Comparison of ENCODE assay signal across 15 cellular contexts in genomic region chr10:92305133-92306072, GRCh38. TPM values are rescaled to one million over a fixed set of nuclear protein-coding genes. Genes with fewer than 3 reads are reported as not detected.
A peak's percentile ranks its signal among the peaks of the same experiment; 100 is the strongest.
DNase-seq lines count a peak whose midpoint lies in the region; ATAC-seq and TF ChIP-seq lines count a peak whose summit lies in the region.
"Had no signal": no experiment of that assay in that cellular context is flagged by ENCODE, and none has a peak within 500 bp of the region (broad histone marks: within the 10 kb centered on the region; RNA-seq: fewer than 3 reads in every experiment).

No MANE protein-coding gene starts in this region.

- H2AFZ ChIP-seq in GM23338: no peak overlapping the region
- H2AFZ ChIP-seq in KMS-11 (ENCODE audit: low read depth): no peak overlapping the region

- H3K9me2 ChIP-seq in GM23338 (ENCODE audit: insufficient read depth): no peaks in the 10 kb centered on the region

- peaks cover 53% of the 10 kb centered on the region for H3K4me1 ChIP-seq in GM23338 (ENCODE audit: insufficient read depth)
- H3K4me1 ChIP-seq in KMS-11 (ENCODE audit: low read depth, poor library complexity, severe bottlenecking): peaks cover 31% of the 10 kb centered on the region
- peaks cover 34% of the 10 kb centered on the region for H3K4me1 ChIP-seq in iPS-20b (ENCODE audit: insufficient read depth, low read length)

- H3K4me3 ChIP-seq in GM23338: peak overlapping the region; percentile 7; the same call in 1 of the 2 replicates
- H3K4me3 ChIP-seq in KMS-11 (IDR thresholded peaks at IDR 0.05; ENCODE audit: insufficient read depth, low read depth, low read length): no peak overlapping the region
- peak overlapping the region; percentile 48; the same call in 1 of the 2 replicates for H3K4me3 ChIP-seq in iPS-20b (ENCODE audit: low read length)

- H3K4me1 Mint-ChIP-seq in GM23338: peaks cover 52% of the 10 kb centered on the region
- peaks cover 26% of the 10 kb centered on the region for H3K4me1 Mint-ChIP-seq in stimulated activated effector memory CD8-positive, alpha-beta T cell treated with anti-CD3 and anti-CD28 coated beads, Interleukin-12 subunit alpha, Interleukin-12 subunit beta, amount 100 ng/mL, for 72 hours
- peaks cover 15% of the 10 kb centered on the region for H3K4me1 Mint-ChIP-seq in activated CD4-positive, alpha-beta T cell treated with anti-CD3 and anti-CD28 coated beads, Interleukin-2, amount 10 ng/mL, durations not matched to agents 24 days and 14 days

- H3K4me2 ChIP-seq in GM23338 (peak overlapping the region; percentile 64), KMS-11 (no peak overlapping the region)

- H3K79me2 ChIP-seq in GM23338 (replicated peaks; ENCODE audit: insufficient read depth) (peaks cover 91% of the 10 kb centered on the region), KMS-11 (ENCODE audit: insufficient read depth, low read depth) (peaks cover 89% of the 10 kb centered on the region)

- peak overlapping the region; percentile 11; the same call in 1 of the 3 replicates for H3K4me3 Mint-ChIP-seq in GM23338
- H3K4me3 Mint-ChIP-seq in stimulated activated effector memory CD8-positive, alpha-beta T cell treated with anti-CD3 and anti-CD28 coated beads, Interleukin-12 subunit alpha, Interleukin-12 subunit beta, amount 100 ng/mL, for 72 hours: no peak overlapping the region
- H3K4me3 Mint-ChIP-seq in activated CD4-positive, alpha-beta T cell treated with anti-CD3 and anti-CD28 coated beads, Interleukin-2, amount 10 ng/mL, durations not matched to agents 24 days and 14 days: no peak overlapping the region
- H3K4me3 Mint-ChIP-seq: CD4-positive, alpha-beta memory T cell had no signal

- no peaks in the 10 kb centered on the region for H3K9me3 Mint-ChIP-seq in GM23338
- no peaks in the 10 kb centered on the region for H3K9me3 Mint-ChIP-seq in stimulated activated effector memory CD8-positive, alpha-beta T cell treated with anti-CD3 and anti-CD28 coated beads, Interleukin-12 subunit alpha, Interleukin-12 subunit beta, amount 100 ng/mL, for 72 hours
- H3K9me3 Mint-ChIP-seq in activated CD4-positive, alpha-beta T cell treated with anti-CD3 and anti-CD28 coated beads, Interleukin-2, amount 10 ng/mL, durations not matched to agents 24 days and 14 days: no peaks in the 10 kb centered on the region

- peaks cover 2% of the 10 kb centered on the region for H3K27me3 Mint-ChIP-seq in GM23338 (ENCODE audit: insufficient read depth, low read depth, poor library complexity)
- H3K27me3 Mint-ChIP-seq in activated CD4-positive, alpha-beta T cell treated with anti-CD3 and anti-CD28 coated beads, Interleukin-2, amount 10 ng/mL, durations not matched to agents 24 days and 14 days: no peaks in the 10 kb centered on the region
- H3K27me3 Mint-ChIP-seq: CD4-positive, alpha-beta memory T cell had no signal

- H3K9me3 ChIP-seq in iPS-20b (ENCODE audit: insufficient read depth, low read depth, low read length): no peaks in the 10 kb centered on the region

- no peak for TF ChIP-seq CTCF in GM23338 (conservative IDR thresholded peaks at IDR 0.05; ENCODE audit: low read depth in 2 of 2)
- TF ChIP-seq CTCF in KMS-11 (conservative IDR thresholded peaks at IDR 0.05; ENCODE audit: low read depth, low read length): no peak

- no peaks in the 10 kb centered on the region for H4K20me1 ChIP-seq in GM23338 (replicated peaks; ENCODE audit: insufficient read depth)
- peaks cover 12% of the 10 kb centered on the region for H4K20me1 ChIP-seq in KMS-11 (ENCODE audit: insufficient read depth)

- H3K36me3 ChIP-seq in GM23338 (ENCODE audit: insufficient read depth) (no peaks in the 10 kb centered on the region; the same call in 1 of the 2 replicates), KMS-11 (ENCODE audit: insufficient read depth) (peaks cover 3% of the 10 kb centered on the region; the same call in 1 of the 2 replicates), iPS-20b (ENCODE audit: insufficient read depth, low read depth, low read length) (no peaks in the 10 kb centered on the region)

- DNase-seq in GM23338 (ENCODE audit: low spot score): peak; percentile 52
- no peak for DNase-seq in stimulated activated effector memory CD8-positive, alpha-beta T cell treated with anti-CD3 and anti-CD28 coated beads, Interleukin-12 subunit alpha, Interleukin-12 subunit beta, amount 100 ng/mL, for 72 hours (ENCODE audit: low spot score in 2 of 2)
- DNase-seq in activated CD4-positive, alpha-beta T cell treated with anti-CD3 and anti-CD28 coated beads, Interleukin-2, amount 50 U/mL, for 48 hours: no peak
- no peak for DNase-seq in stimulated activated naive CD8-positive, alpha-beta T cell treated with anti-CD3 and anti-CD28 coated beads, Interleukin-15, Interleukin-2, amounts not matched to agents 100 U/mL and 50 U/mL, for 24 hours
- DNase-seq in activated CD4-positive, alpha-beta T cell treated with anti-CD3 and anti-CD28 coated beads, Interleukin-2, amount 10 ng/mL, durations not matched to agents 24 days and 14 days: no peak
- DNase-seq: CD4-positive, alpha-beta memory T cell; GDM1; MV-4-11; NCI-H1417; NCI-H2029 treated with DMSO at 0.1 percent for 48 hours; NCI-H748 treated with DMSO at 0.1 percent for 48 hours; RPMI8226; SIG-M5 had no signal

- H3K27ac Mint-ChIP-seq in GM23338: peak overlapping the region; percentile 95
- peak overlapping the region; percentile 60 for H3K27ac Mint-ChIP-seq in stimulated activated effector memory CD8-positive, alpha-beta T cell treated with anti-CD3 and anti-CD28 coated beads, Interleukin-12 subunit alpha, Interleukin-12 subunit beta, amount 100 ng/mL, for 72 hours
- no peak overlapping the region for H3K27ac Mint-ChIP-seq in activated CD4-positive, alpha-beta T cell treated with anti-CD3 and anti-CD28 coated beads, Interleukin-2, amount 10 ng/mL, durations not matched to agents 24 days and 14 days

- peaks cover 14% of the 10 kb centered on the region; the same call in 2 of the 3 replicates for H3K36me3 Mint-ChIP-seq in GM23338 (ENCODE audit: low read depth)
- peaks cover 6% of the 10 kb centered on the region for H3K36me3 Mint-ChIP-seq in stimulated activated effector memory CD8-positive, alpha-beta T cell treated with anti-CD3 and anti-CD28 coated beads, Interleukin-12 subunit alpha, Interleukin-12 subunit beta, amount 100 ng/mL, for 72 hours
- H3K36me3 Mint-ChIP-seq in activated CD4-positive, alpha-beta T cell treated with anti-CD3 and anti-CD28 coated beads, Interleukin-2, amount 10 ng/mL, durations not matched to agents 24 days and 14 days (ENCODE audit: low read depth): peaks cover 8% of the 10 kb centered on the region

- intact Hi-C loops in activated CD4-positive, alpha-beta T cell treated with anti-CD3 and anti-CD28 coated beads, Interleukin-2, amount 10 ng/mL, durations not matched to agents 24 days and 14 days (cut with micrococcal nuclease): no loop called here

- peak; percentile 95 for ATAC-seq in GM23338
- ATAC-seq in stimulated activated effector memory CD8-positive, alpha-beta T cell treated with anti-CD3 and anti-CD28 coated beads, Interleukin-12 subunit alpha, Interleukin-12 subunit beta, amount 100 ng/mL, for 72 hours: no peak
- ATAC-seq in stimulated activated naive CD8-positive, alpha-beta T cell treated with anti-CD3 and anti-CD28 coated beads, Interleukin-15, Interleukin-2, amounts not matched to agents 100 U/mL and 50 U/mL, for 24 hours: no peak

- H3K27ac ChIP-seq in GM23338 (ENCODE audit: low read depth) (peak overlapping the region; percentile 70), KMS-11 (no peak overlapping the region), iPS-20b (ENCODE audit: low read length) (peak overlapping the region; percentile 91)

- H3K27me3 ChIP-seq in GM23338 (ENCODE audit: insufficient read depth) (no peaks in the 10 kb centered on the region), KMS-11 (ENCODE audit: insufficient read depth, low read depth) (no peaks in the 10 kb centered on the region), iPS-20b (ENCODE audit: insufficient read depth, low read length) (no peaks in the 10 kb centered on the region)

- H3K9ac ChIP-seq in KMS-11 (0 out of 2 replicates have a peak overlapping the region, but pooled peaks have one; percentile 9), iPS-20b (ENCODE audit: low read depth, low read length) (peak overlapping the region; percentile 76; the same call in 1 of the 2 replicates)

- H3F3A ChIP-seq in GM23338 (replicated peaks; ENCODE audit: low read depth): peaks cover 4% of the 10 kb centered on the region; the same call in 1 of the 2 replicates

TF ChIP-seq in GM23338, 12 proteins besides CTCF, POLR2A, EP300 and RAD21:
- TF ChIP-seq NANOG (IDR thresholded peaks at IDR 0.05; ENCODE audit: borderline replicate concordance): peak; percentile 44; the same call in 1 of the 2 replicates
- no peak for TF ChIP-seq EZH2 (IDR thresholded peaks at IDR 0.05; ENCODE audit: low read depth, unreplicated experiment)

RNA-seq across cellular contexts. Expression of gene MARCHF5, which starts 14.4 kb away (rescaled TPM):
- total RNA-seq in GM23338 (2014; rRNA removed; shearing (Covaris generic)): 14.2 and 15.6 TPM in 2 replicates
- polyA plus RNA-seq in GM23338 (2016; fragmentation: Nextera tagmentation; extraction: Ambion mirVana): 11.1 and 12.9 TPM in 2 replicates
- total RNA-seq in activated CD4-positive, alpha-beta T cell treated with anti-CD3 and anti-CD28 coated beads, Interleukin-2, amount 10 ng/mL, durations not matched to agents 24 days and 14 days: 22.0 and 24.7 TPM in 2 replicates

RNA-seq across cellular contexts. Expression of gene CPEB3, which starts 14.5 kb away (rescaled TPM):
- total RNA-seq in GM23338 (2014; rRNA removed; shearing (Covaris generic)): 1.6 and 1.9 TPM in 2 replicates
- polyA plus RNA-seq in GM23338 (2016; fragmentation: Nextera tagmentation; extraction: Ambion mirVana): 0.74 and 0.82 TPM in 2 replicates
- total RNA-seq in activated CD4-positive, alpha-beta T cell treated with anti-CD3 and anti-CD28 coated beads, Interleukin-2, amount 10 ng/mL, durations not matched to agents 24 days and 14 days: 2.2 and 2.5 TPM in 2 replicates
